ENCODE assay signal across 8 cellular contexts in genomic region chr2:87469180-87470151, GRCh38.
DNase-seq lines count a peak whose midpoint lies in the region; ATAC-seq, FAIRE-seq and TF ChIP-seq lines count a peak whose summit lies in the region.
"Not testable (repeated sequence)": the region's sequence is repeated elsewhere in the genome, so short reads cannot be mapped to it uniquely, and the experiment has no call there.

No MANE protein-coding gene starts in this region.

- not testable (repeated sequence) for H3K27me3 ChIP-seq in SJSA1 (replicated peaks); neutrophil; tibial artery

- not testable (repeated sequence) for H3K4me1 ChIP-seq in SJSA1 (replicated peaks)
- H3K4me1 ChIP-seq in neutrophil (ENCODE audit: control insufficient read depth in 1 of 2, insufficient read depth in 1 of 2, low read depth in 1 of 2, low read length in 1 of 2) (peaks cover 34 to 37% of the 10 kb centered on the region in 2 experiments), tibial artery (peaks cover 0 to 26% (median 1%) of the 10 kb centered on the region in 4 donors)

- H3K4me3 ChIP-seq in SJSA1; fibroblast of pulmonary artery (replicated peaks; ENCODE audit: low read depth, low read length); neutrophil (ENCODE audit: low read depth in 1 of 2, low read length in 1 of 2); tibial artery: not testable (repeated sequence)

- H3K9me3 ChIP-seq in SJSA1 (replicated peaks); neutrophil; tibial artery: not testable (repeated sequence)

- intact Hi-C loops in tibial artery (cut with DNase I; ENCODE audit: low total_unique reads) = not testable (repeated sequence)

- not testable (repeated sequence) for DNase-seq in GM12892 (ENCODE audit: insufficient read length); tibial artery
- peak in 1 of 2 experiments; percentile 52 for DNase-seq in SJSA1 (ENCODE audit: low read depth in 1 of 2, low spot score in 2 of 2)
- DNase-seq in activated effector memory CD4-positive, alpha-beta T cell treated with Interleukin-2 at 50 U/mL for 16 hours = peak; percentile 19
- DNase-seq in fibroblast of pulmonary artery (ENCODE audit: low read depth) = peak; percentile 65

- H3K36me3 ChIP-seq in SJSA1, neutrophil, tibial artery: not testable (repeated sequence)

- H3K27ac ChIP-seq in SJSA1 (peak overlapping the region; percentile 64), neutrophil (peak overlapping the region; percentile 79), tibial artery (peak overlapping the region; percentile 65 to 71)

- peak; percentile 27; the same call in 1 of the 2 replicates for TF ChIP-seq POLR2A in GM12892 (IDR thresholded peaks at IDR 0.05; ENCODE audit: low read depth, low read length)

- ATAC-seq in GM21619 (IDR thresholded peaks at IDR 0.05; ENCODE audit: unreplicated experiment) = peak; percentile 49
- peak; percentile 48 for ATAC-seq in HG03139 (IDR thresholded peaks at IDR 0.05; ENCODE audit: unreplicated experiment)

- FAIRE-seq in GM12892 (lab: Jason Lieb, UNC) = peak; percentile 36

- not testable (repeated sequence) for TF ChIP-seq CTCF in fibroblast of pulmonary artery (IDR thresholded peaks at IDR 0.05; ENCODE audit: low read length, missing control alignments); neutrophil (IDR thresholded peaks at IDR 0.05); tibial artery (IDR thresholded peaks at IDR 0.05)
